In genomic region chr3:177733936-177734335, GRCh38 we compare ENCODE assay signal across 21 cellular contexts.
"Had no signal": no experiment of that assay in that cellular context is flagged by ENCODE, and none has a peak within 500 bp of the region (broad histone marks: within the 10 kb centered on the region; RNA-seq: fewer than 3 reads in every experiment).

No MANE protein-coding gene starts in this region.

- DNase-seq: activated CD4-positive, alpha-beta memory T cell treated with anti-CD3 and anti-CD28 coated beads, Interleukin-2, amount 10 ng/mL, durations not matched to agents 7 days and 5 days; activated CD4-positive, alpha-beta T cell treated with anti-CD3 and anti-CD28 coated beads, Interleukin-2, amount 50 U/mL, for 1 hour; activated CD4-positive, CD25-positive, alpha-beta regulatory T cell; activated gamma-delta T cell; activated naive CD4-positive, alpha-beta T cell treated with anti-CD3 and anti-CD28 coated beads for 36 hours; activated T-cell treated with anti-CD3 and anti-CD28 coated beads for 4 hours; activated T-cell treated with anti-CD3 and anti-CD28 coated beads, Interleukin-2, amount 50 U/mL, for 48 hours; amygdala; Karpas-422; NCI-H1417; NCI-H1930; NCI-H345; NCI-H510A; NCI-H748 treated with DMSO at 0.1 percent for 48 hours; RPMI8226; SK-N-SH; T-helper 1 cell had no signal

- H3K9me3 ChIP-seq: SK-N-SH had no signal

- H3K9me2 ChIP-seq: SK-N-SH had no signal

- H3K9ac ChIP-seq: SK-N-SH had no signal

- H3K4me2 ChIP-seq: SK-N-SH had no signal

- ATAC-seq: activated T-helper 17 cell treated with anti-CD3 and anti-CD28 coated beads, Interleukin-2, amount 50 U/mL, for 72 hours; Right ventricle myocardium inferior had no signal

- H3K27ac ChIP-seq: coronary artery, VCaP had no signal

- H3K4me3 ChIP-seq: coronary artery had no signal
